In genomic region chr1:115137191-115137590, GRCh38 we compare ENCODE assay signal across 25 cellular contexts.
"Had no signal": no experiment of that assay in that cellular context is flagged by ENCODE, and none has a peak within 500 bp of the region (broad histone marks: within the 10 kb centered on the region; RNA-seq: fewer than 3 reads in every experiment).

No MANE protein-coding gene starts in this region.

- H3K4me1 Mint-ChIP-seq: stimulated activated naive CD8-positive, alpha-beta T cell treated with anti-CD3 and anti-CD28 coated beads, Interleukin-15, amount 100 ng/mL, for 72 hours had no signal

- H3K4me3 Mint-ChIP-seq: mesothelial cell of epicardium; naive B cell; nephron; stimulated activated naive CD8-positive, alpha-beta T cell treated with anti-CD3 and anti-CD28 coated beads, Interleukin-15, amount 100 ng/mL, for 72 hours; type B pancreatic cell had no signal

- H3K27me3 ChIP-seq: right atrium auricular region had no signal

- H3K9me3 ChIP-seq: esophagus squamous epithelium, mucosa of descending colon, prostate gland, right atrium auricular region, suprapubic skin had no signal

- H3K4me1 ChIP-seq: prostate gland had no signal

- H3K27ac Mint-ChIP-seq: mesothelial cell of epicardium; naive B cell; nephron; stimulated activated naive CD8-positive, alpha-beta T cell treated with anti-CD3 and anti-CD28 coated beads, Interleukin-15, amount 100 ng/mL, for 72 hours; type B pancreatic cell had no signal

- H3K4me3 ChIP-seq: dorsolateral prefrontal cortex, esophagus squamous epithelium, mucosa of descending colon, prostate gland, right atrium auricular region, smooth muscle cell, suprapubic skin had no signal

- H3K36me3 ChIP-seq: esophagus squamous epithelium, prostate gland, right atrium auricular region, suprapubic skin had no signal

- H3K27ac ChIP-seq: dorsolateral prefrontal cortex, esophagus squamous epithelium, prostate gland, right atrium auricular region, suprapubic skin had no signal

- DNase-seq: dorsolateral prefrontal cortex; effector CD4-positive, alpha-beta T cell; erythroblast; esophagus squamous epithelium; foreskin melanocyte; kidney; mesenchymal stem cell; mucosa of descending colon; naive B cell; nucleus accumbens; stimulated activated CD4-positive, alpha-beta T cell treated with anti-CD3 and anti-CD28 coated beads, Interleukin-12 subunit alpha, Interleukin-12 subunit beta, amount 100 ng/mL, for 4 hours; stimulated activated CD4-positive, alpha-beta T cell treated with anti-CD3 and anti-CD28 coated beads, Interleukin-1b, Interleukin-23, amount 100 ng/mL, for 48 hours; stimulated activated CD4-positive, alpha-beta T cell treated with anti-CD3 and anti-CD28 coated beads, Interleukin-4, amount 100 ng/mL, for 1 hour; stimulated activated CD8-positive, alpha-beta memory T cell treated with anti-CD3 and anti-CD28 coated beads, Interleukin-4, amount 100 ng/mL, for 48 hours; stimulated activated naive CD4-positive, alpha-beta T cell; stimulated activated naive CD8-positive, alpha-beta T cell treated with anti-CD3 and anti-CD28 coated beads, Interleukin-15, amount 100 ng/mL, for 72 hours had no signal

- ATAC-seq: left lobe of liver; mucosa of descending colon; sciatic nerve; stimulated activated naive CD8-positive, alpha-beta T cell treated with anti-CD3 and anti-CD28 coated beads, Interleukin-15, amount 100 ng/mL, for 72 hours had no signal

- H3K9me3 Mint-ChIP-seq: mesothelial cell of epicardium; naive B cell; nephron; stimulated activated naive CD8-positive, alpha-beta T cell treated with anti-CD3 and anti-CD28 coated beads, Interleukin-15, amount 100 ng/mL, for 72 hours; type B pancreatic cell had no signal

- H3K36me3 Mint-ChIP-seq: mesothelial cell of epicardium, naive B cell, type B pancreatic cell had no signal
